Comparison of ENCODE assay signal across 18 cellular contexts in the genomic region with DNA sequence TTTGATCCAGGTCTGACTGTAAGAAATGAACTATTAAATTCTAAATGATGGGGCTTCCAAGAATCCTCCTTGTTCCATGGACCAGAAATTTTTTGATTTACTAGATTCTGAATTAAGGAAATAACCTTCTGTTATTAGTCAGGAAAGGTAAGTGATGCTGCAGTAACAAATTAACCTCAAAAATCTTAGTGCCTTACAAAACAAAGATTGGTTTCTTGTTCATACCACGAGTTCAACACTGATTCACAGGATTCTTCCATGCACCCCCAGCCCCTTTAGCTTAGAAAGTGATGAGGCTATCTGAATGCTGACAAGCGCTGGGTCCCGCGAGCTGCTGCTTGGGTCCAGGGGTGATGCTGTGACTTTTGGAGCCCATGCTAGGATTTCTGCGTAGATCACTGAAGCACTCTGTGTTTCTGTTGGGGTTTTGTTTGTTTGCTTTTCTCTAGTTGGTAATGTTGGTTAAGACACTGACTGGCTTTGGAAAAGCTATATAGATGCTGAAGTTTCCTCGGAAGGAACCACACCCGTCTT. TPM values are rescaled to one million over a fixed set of nuclear protein-coding genes. Genes with fewer than 3 reads are reported as not detected.
"Had no signal": no experiment of that assay in that cellular context is flagged by ENCODE, and none has a peak within 500 bp of the region (broad histone marks: within the 10 kb centered on the region; RNA-seq: fewer than 3 reads in every experiment).

No MANE protein-coding gene starts in this region.

- H3K4me1 ChIP-seq: foreskin keratinocyte, parathyroid adenoma had no signal

- ATAC-seq: activated naive CD8-positive, alpha-beta T cell treated with anti-CD3 and anti-CD28 coated beads, Interleukin-2, amount 50 U/mL, for 24 hours; activated T-cell treated with anti-CD3 and anti-CD28 coated beads, Interleukin-2, amount 50 U/mL, for 72 hours; body of pancreas; foreskin keratinocyte; stimulated activated naive CD8-positive, alpha-beta T cell treated with anti-CD3 and anti-CD28 coated beads, Interleukin-15, amount 100 ng/mL, for 72 hours had no signal

- H3K9me3 Mint-ChIP-seq: activated naive CD8-positive, alpha-beta T cell treated with anti-CD3 and anti-CD28 coated beads, Interleukin-2, amount 50 U/mL, for 24 hours; activated T-cell treated with anti-CD3 and anti-CD28 coated beads, Interleukin-2, amount 50 U/mL, for 72 hours; dendritic cell treated with granulocyte-macrophage colony-stimulating factor and Interleukin-4, amounts not matched to agents 40 ng/mL and 50 ng/mL, for 4 days; stimulated activated naive CD8-positive, alpha-beta T cell treated with anti-CD3 and anti-CD28 coated beads, Interleukin-15, amount 100 ng/mL, for 72 hours had no signal

- H3K27ac Mint-ChIP-seq: activated naive CD8-positive, alpha-beta T cell treated with anti-CD3 and anti-CD28 coated beads, Interleukin-2, amount 50 U/mL, for 24 hours; activated T-cell treated with anti-CD3 and anti-CD28 coated beads, Interleukin-2, amount 50 U/mL, for 72 hours; nephron progenitor cell had no signal

- H3K9ac ChIP-seq: parathyroid adenoma had no signal

- H3K27me3 ChIP-seq: body of pancreas, cardiac muscle cell, SJSA1, upper lobe of right lung had no signal

- H3K27ac ChIP-seq: body of pancreas, cardiac muscle cell, foreskin keratinocyte, parathyroid adenoma, SJSA1, upper lobe of right lung had no signal

- H3K4me3 ChIP-seq: body of pancreas, cardiac muscle cell, SJSA1, upper lobe of right lung had no signal

- H3K9me3 ChIP-seq: body of pancreas, SJSA1, upper lobe of right lung had no signal

- DNase-seq: activated CD4-positive, alpha-beta T cell treated with anti-CD3 and anti-CD28 coated beads for 1 hour; activated gamma-delta T cell; activated naive CD4-positive, alpha-beta T cell treated with anti-CD3 and anti-CD28 coated beads, Interleukin-2, amount 50 U/mL, for 16 hours; activated naive CD8-positive, alpha-beta T cell treated with anti-CD3 and anti-CD28 coated beads, Interleukin-2, amount 50 U/mL, for 24 hours; activated T-cell treated with anti-CD3 and anti-CD28 coated beads, Interleukin-2, amount 50 U/mL, for 72 hours; effector CD4-positive, alpha-beta T cell; foreskin keratinocyte; hippocampal formation; nephron progenitor cell; stimulated activated CD4-positive, alpha-beta T cell treated with anti-CD3 and anti-CD28 coated beads, Interleukin-4, amount 100 ng/mL, for 1 hour; stimulated activated naive CD8-positive, alpha-beta T cell treated with anti-CD3 and anti-CD28 coated beads, Interleukin-15, amount 100 ng/mL, for 72 hours; T-helper 9 cell had no signal

- H3K36me3 ChIP-seq: cardiac muscle cell, SJSA1, upper lobe of right lung had no signal

- H3K4me3 Mint-ChIP-seq: activated naive CD8-positive, alpha-beta T cell treated with anti-CD3 and anti-CD28 coated beads, Interleukin-2, amount 50 U/mL, for 24 hours; activated T-cell treated with anti-CD3 and anti-CD28 coated beads, Interleukin-2, amount 50 U/mL, for 72 hours; dendritic cell treated with granulocyte-macrophage colony-stimulating factor and Interleukin-4, amounts not matched to agents 40 ng/mL and 50 ng/mL, for 4 days; nephron progenitor cell; stimulated activated naive CD8-positive, alpha-beta T cell treated with anti-CD3 and anti-CD28 coated beads, Interleukin-15, amount 100 ng/mL, for 72 hours had no signal

RNA-seq across cellular contexts. Expression of a gene that starts 52.3 kb away (rescaled TPM):
- total RNA-seq: foreskin keratinocyte had no signal
